23 cellular contexts compared by ENCODE assay signal in genomic region chr1:10267319-10267718, GRCh38. TPM values are rescaled to one million over a fixed set of nuclear protein-coding genes. Genes with fewer than 3 reads are reported as not detected.
DNase-seq lines count a peak whose midpoint lies in the region; ATAC-seq and TF ChIP-seq lines count a peak whose summit lies in the region.
"Had no signal": no experiment of that assay in that cellular context is flagged by ENCODE, and none has a peak within 500 bp of the region (broad histone marks: within the 10 kb centered on the region; RNA-seq: fewer than 3 reads in every experiment).

No MANE protein-coding gene starts in this region.

- peak in 1 of 5 donors; percentile 47 for DNase-seq in heart left ventricle
- DNase-seq in Right ventricle myocardium inferior (ENCODE audit: missing footprints): no peak
- DNase-seq in caudate nucleus (lab: John Stamatoyannopoulos, UW): peak in 4 of 61 donors; percentile 5 to 67 (median 14)
- peak; percentile 49 for DNase-seq in globus pallidus (ENCODE audit: low spot score)
- no peak for DNase-seq in NCI-H510A (lab: John Stamatoyannopoulos, UW)
- DNase-seq in stimulated activated CD4-positive, alpha-beta T cell treated with anti-CD3 and anti-CD28 coated beads, Interleukin-2, amount 100 ng/mL, for 24 hours: no peak
- DNase-seq: activated CD8-positive, alpha-beta T cell treated with anti-CD3 and anti-CD28 coated beads for 36 hours; activated gamma-delta T cell; activated T-cell treated with anti-CD3 and anti-CD28 coated beads for 4 hours; H7; left lung; NCI-H187 treated with DMSO at 0.1 percent for 48 hours; PC-3; SIG-M5; T-cell had no signal

- H3K27ac ChIP-seq in heart left ventricle (peak overlapping the region in 5 of 12 donors; percentile 8 to 39 (median 25)), caudate nucleus (ENCODE audit: low read depth, low read length) (peak overlapping the region; percentile 33), skeletal muscle tissue (ENCODE audit: low read depth, low read length) (peak overlapping the region; percentile 7)
- H3K27ac ChIP-seq: A549; BLaER1 treated with 17β-estradiol and CSF1 and Interleukin-3, amounts not matched to agents 10 nM and 100 nM; KMS-11; left lung; suprapubic skin had no signal

- no peak overlapping the region for H3K9ac ChIP-seq in skeletal muscle tissue (ENCODE audit: low read depth in 1 of 3, low read length in 3 of 3)
- H3K9ac ChIP-seq: BLaER1 treated with 17β-estradiol and CSF1 and Interleukin-3, amounts not matched to agents 10 nM and 100 nM; KMS-11 had no signal

- H3K9me3 ChIP-seq in heart left ventricle (no peaks in the 10 kb centered on the region), skeletal muscle tissue (ENCODE audit: control insufficient read depth in 3 of 3, low read length in 3 of 3) (no peaks in the 10 kb centered on the region)
- H3K9me3 ChIP-seq: A549; BLaER1 treated with 17β-estradiol and CSF1 and Interleukin-3, amounts not matched to agents 10 nM and 100 nM; left lung; suprapubic skin had no signal

- H3K4me1 ChIP-seq in heart left ventricle: peaks cover 0 to 23% (median 4%) of the 10 kb centered on the region in 12 donors
- H3K4me1 ChIP-seq in skeletal muscle tissue (ENCODE audit: control insufficient read depth in 3 of 3, insufficient read depth in 3 of 3, low read length in 3 of 3): peaks cover 0 to 7% (median 5%) of the 10 kb centered on the region in 3 donors
- H3K4me1 ChIP-seq: A549 had no signal

- H3K36me3 ChIP-seq in heart left ventricle: peaks cover 0 to 96% (median 82%) of the 10 kb centered on the region in 9 donors
- peaks cover 36 to 45% (median 38%) of the 10 kb centered on the region in 3 donors for H3K36me3 ChIP-seq in skeletal muscle tissue (ENCODE audit: control insufficient read depth in 3 of 3, insufficient read depth in 3 of 3, low read length in 3 of 3)

- no peak overlapping the region for H3K4me3 ChIP-seq in heart left ventricle
- no peak overlapping the region for H3K4me3 ChIP-seq in skeletal muscle tissue (ENCODE audit: low read length in 3 of 3)
- H3K4me3 ChIP-seq: A549; BLaER1 treated with 17β-estradiol and CSF1 and Interleukin-3, amounts not matched to agents 10 nM and 100 nM; left lung; suprapubic skin had no signal

- intact Hi-C loops in heart left ventricle (cut with DNase I): loop anchor here in 2 of 10 donors (5.0 to 10.0 kb wide), 2 partner anchors 53 to 55 kb away; partner anchors contain the start of gene KIF1B (in 2 of the 2)
- intact Hi-C loops in Right ventricle myocardium inferior (cut with DNase I): no loop called here

- H3K27me3 ChIP-seq in heart left ventricle (no peaks in the 10 kb centered on the region), skeletal muscle tissue (ENCODE audit: control insufficient read depth in 3 of 3, insufficient read depth in 3 of 3, low read length in 3 of 3) (no peaks in the 10 kb centered on the region)
- H3K27me3 ChIP-seq: BLaER1 treated with 17β-estradiol and CSF1 and Interleukin-3, amounts not matched to agents 10 nM and 100 nM; left lung; suprapubic skin had no signal

- 76 to 89% (median 79%) methylated on average over 5 of the region's 5 CpGs for WGBS in heart left ventricle, 4 donors

- ATAC-seq in heart left ventricle (peak in 3 of 4 donors; percentile 59 to 88 (median 87)), Right ventricle myocardium inferior (no peak), HG03280 (IDR thresholded peaks at IDR 0.05; ENCODE audit: unreplicated experiment) (no peak)
- ATAC-seq: A549; activated CD4-positive, CD25-positive, alpha-beta regulatory T cell treated with anti-CD3 and anti-CD28 coated beads, Interleukin-2, amount 50 U/mL, for 24 hours; activated CD8-positive, alpha-beta T cell treated with anti-CD3 and anti-CD28 coated beads for 36 hours; left lung; PC-3; stimulated activated effector memory CD8-positive, alpha-beta T cell treated with anti-CD3 and anti-CD28 coated beads, Interleukin-12 subunit alpha, Interleukin-12 subunit beta, amount 100 ng/mL, for 72 hours; T-cell had no signal

- no peak for TF ChIP-seq CTCF in heart left ventricle (IDR thresholded peaks at IDR 0.05)

- TF ChIP-seq POLR2A in heart left ventricle (IDR thresholded peaks at IDR 0.05): no peak

RNA-seq across cellular contexts. Expression of gene KIF1B, which starts 56.9 kb away (rescaled TPM):
- total RNA-seq in heart left ventricle (100 to 1,000 TPM in 2 of 9 donors, 10 to 100 TPM in 7; 65.5 to 137 (median 82.0) TPM), Right ventricle myocardium inferior (70.0 TPM), skeletal muscle tissue (127 TPM)
- 10 to 100 TPM; 25.0 to 65.9 TPM for polyA plus RNA-seq in heart left ventricle

Comparison
In these comparisons a context has a peak if more than half of its experiments do, and no peak if none do; other contexts are left out.
1. ATAC-seq: peak in heart left ventricle (3 of 4); none in Right ventricle myocardium inferior (single experiment) and HG03280 (single experiment).